Comparison of ENCODE assay signal across 1 cellular context in genomic region chr17:79796570-79797491, GRCh38.
TF ChIP-seq lines count a peak whose summit lies in the region.

TSS of gene CBX8 (minus strand) at chr17:79797077. CDS start at chr17:79796998, 79 bp downstream.

TF ChIP-seq in HepG2, 621 proteins besides CTCF, POLR2A, EP300 and RAD21 (continued from another document and continues in another):
- TF ChIP-seq AKNA (CRISPR knock-in tag; IDR thresholded peaks at IDR 0.05; ENCODE audit: borderline replicate concordance) (no peak), ZNF10 (CRISPR knock-in tag; IDR thresholded peaks at IDR 0.05; ENCODE audit: borderline replicate concordance, low read depth) (no peak), PHF20 (CRISPR knock-in tag; IDR thresholded peaks at IDR 0.05) (peak; percentile 48; the same call in 1 of the 2 replicates), ERF (CRISPR knock-in tag; IDR thresholded peaks at IDR 0.05) (peak; percentile 84), ZNF816 (CRISPR knock-in tag; IDR thresholded peaks at IDR 0.05; ENCODE audit: borderline replicate concordance) (peak; percentile 54; the same call in 1 of the 2 replicates), CREBL2 (CRISPR knock-in tag; IDR thresholded peaks at IDR 0.05; ENCODE audit: borderline replicate concordance) (no peak), TOE1 (CRISPR knock-in tag; IDR thresholded peaks at IDR 0.05) (no peak), CERS6 (CRISPR knock-in tag; IDR thresholded peaks at IDR 0.05) (no peak), ZBTB21 (CRISPR knock-in tag; IDR thresholded peaks at IDR 0.05) (no peak), SMYD3 (CRISPR knock-in tag; IDR thresholded peaks at IDR 0.05) (peak; percentile 45; the same call in 1 of the 2 replicates), PRDM15 (CRISPR knock-in tag; IDR thresholded peaks at IDR 0.05) (no peak), ZNF276 (CRISPR knock-in tag; IDR thresholded peaks at IDR 0.05; ENCODE audit: low read depth) (no peak), ZNF543 (CRISPR knock-in tag; IDR thresholded peaks at IDR 0.05) (no peak), SIX4 (CRISPR knock-in tag; IDR thresholded peaks at IDR 0.05) (no peak), ZNF260 (CRISPR knock-in tag; IDR thresholded peaks at IDR 0.05; ENCODE audit: borderline replicate concordance, low read depth) (no peak), ZBTB7B (CRISPR knock-in tag; IDR thresholded peaks at IDR 0.05) (0 out of 2 replicates have a peak, but pooled peaks have one; percentile 33), ZMAT5 (CRISPR knock-in tag; IDR thresholded peaks at IDR 0.05; ENCODE audit: borderline replicate concordance, low read depth) (no peak), ZNF644 (CRISPR knock-in tag; IDR thresholded peaks at IDR 0.05; ENCODE audit: low read depth) (no peak), ATF2 (CRISPR knock-in tag; IDR thresholded peaks at IDR 0.05) (peak; percentile 96), MBD4 (IDR thresholded peaks at IDR 0.05; ENCODE audit: borderline replicate concordance, low read length) (no peak), ZNF768 (CRISPR knock-in tag; IDR thresholded peaks at IDR 0.05) (0 out of 2 replicates have a peak, but pooled peaks have one; percentile 19), ZNF609 (CRISPR knock-in tag; IDR thresholded peaks at IDR 0.05; ENCODE audit: borderline replicate concordance) (no peak), E2F2 (CRISPR knock-in tag; IDR thresholded peaks at IDR 0.05; ENCODE audit: borderline replicate concordance) (0 out of 2 replicates have a peak, but pooled peaks have one; percentile 20), ZNF234 (CRISPR knock-in tag; conservative IDR thresholded peaks at IDR 0.05) (peak; percentile 84; the same call in 1 of the 2 replicates), ZNF7 (CRISPR knock-in tag; IDR thresholded peaks at IDR 0.05) (no peak), NFIC (IDR thresholded peaks at IDR 0.05; ENCODE audit: low read length) (no peak), GTF3A (CRISPR knock-in tag; conservative IDR thresholded peaks at IDR 0.05) (no peak), ZNF207 (IDR thresholded peaks at IDR 0.05; ENCODE audit: borderline replicate concordance) (no peak), ZMYM2 (CRISPR knock-in tag; IDR thresholded peaks at IDR 0.05) (no peak), ZKSCAN8 (CRISPR knock-in tag; IDR thresholded peaks at IDR 0.05; ENCODE audit: borderline replicate concordance) (no peak), THAP9 (CRISPR knock-in tag; IDR thresholded peaks at IDR 0.05; ENCODE audit: borderline replicate concordance) (no peak; the same call in 1 of the 2 replicates), HIVEP1 (CRISPR knock-in tag; IDR thresholded peaks at IDR 0.05) (no peak; the same call in 1 of the 2 replicates), TGIF2 (CRISPR knock-in tag; IDR thresholded peaks at IDR 0.05) (no peak)
